In the genomic region with DNA sequence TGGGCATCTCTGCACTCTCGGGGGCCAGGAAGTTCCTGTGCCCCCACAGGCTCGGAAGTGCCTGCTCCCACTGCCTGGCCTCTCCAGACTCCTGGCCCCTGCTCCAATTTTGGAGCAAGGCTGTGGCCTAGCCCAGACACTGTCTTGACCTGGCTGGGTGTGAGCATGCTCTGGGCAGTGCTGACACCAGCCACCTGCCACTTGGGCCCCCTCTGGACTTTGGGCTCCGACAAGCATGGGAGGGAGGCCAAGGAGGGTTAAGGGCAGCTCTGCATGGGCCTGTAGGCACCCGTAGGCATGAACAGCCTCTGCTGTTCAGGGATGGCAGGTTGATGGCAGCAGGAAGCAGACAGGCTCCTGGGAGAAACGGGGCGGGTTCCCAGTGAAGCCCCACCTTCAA, we compare ENCODE assay signal across 2 cellular contexts.
A peak's percentile ranks its signal among the peaks of the same experiment; 100 is the strongest.
TF ChIP-seq lines count a peak whose summit lies in the region.

No MANE protein-coding gene starts in this region.

TF ChIP-seq in IMR-90, 13 proteins besides CTCF, POLR2A, EP300 and RAD21:
- TF ChIP-seq FOS (IDR thresholded peaks at IDR 0.05; ENCODE audit: low read depth, low read length) (no peak), MAFK (IDR thresholded peaks at IDR 0.05; ENCODE audit: low read depth, low read length) (no peak)

TF ChIP-seq in HepG2, 621 proteins besides CTCF, POLR2A, EP300 and RAD21:
- TF ChIP-seq TEAD3 (CRISPR knock-in tag; optimal IDR thresholded peaks at IDR 0.05; ENCODE audit: borderline replicate concordance) (no peak), ZFYVE20 (CRISPR knock-in tag; IDR thresholded peaks at IDR 0.05; ENCODE audit: borderline replicate concordance, low read depth) (no peak), MAX (IDR thresholded peaks at IDR 0.05) (peak; percentile 27; the same call in 1 of the 2 replicates), HNF4A (CRISPR knock-in tag; IDR thresholded peaks at IDR 0.05) (peak; percentile 81), ZNF687 (CRISPR knock-in tag; IDR thresholded peaks at IDR 0.05) (peak; percentile 9; the same call in 1 of the 2 replicates)
- TF ChIP-seq, protein P1, sequence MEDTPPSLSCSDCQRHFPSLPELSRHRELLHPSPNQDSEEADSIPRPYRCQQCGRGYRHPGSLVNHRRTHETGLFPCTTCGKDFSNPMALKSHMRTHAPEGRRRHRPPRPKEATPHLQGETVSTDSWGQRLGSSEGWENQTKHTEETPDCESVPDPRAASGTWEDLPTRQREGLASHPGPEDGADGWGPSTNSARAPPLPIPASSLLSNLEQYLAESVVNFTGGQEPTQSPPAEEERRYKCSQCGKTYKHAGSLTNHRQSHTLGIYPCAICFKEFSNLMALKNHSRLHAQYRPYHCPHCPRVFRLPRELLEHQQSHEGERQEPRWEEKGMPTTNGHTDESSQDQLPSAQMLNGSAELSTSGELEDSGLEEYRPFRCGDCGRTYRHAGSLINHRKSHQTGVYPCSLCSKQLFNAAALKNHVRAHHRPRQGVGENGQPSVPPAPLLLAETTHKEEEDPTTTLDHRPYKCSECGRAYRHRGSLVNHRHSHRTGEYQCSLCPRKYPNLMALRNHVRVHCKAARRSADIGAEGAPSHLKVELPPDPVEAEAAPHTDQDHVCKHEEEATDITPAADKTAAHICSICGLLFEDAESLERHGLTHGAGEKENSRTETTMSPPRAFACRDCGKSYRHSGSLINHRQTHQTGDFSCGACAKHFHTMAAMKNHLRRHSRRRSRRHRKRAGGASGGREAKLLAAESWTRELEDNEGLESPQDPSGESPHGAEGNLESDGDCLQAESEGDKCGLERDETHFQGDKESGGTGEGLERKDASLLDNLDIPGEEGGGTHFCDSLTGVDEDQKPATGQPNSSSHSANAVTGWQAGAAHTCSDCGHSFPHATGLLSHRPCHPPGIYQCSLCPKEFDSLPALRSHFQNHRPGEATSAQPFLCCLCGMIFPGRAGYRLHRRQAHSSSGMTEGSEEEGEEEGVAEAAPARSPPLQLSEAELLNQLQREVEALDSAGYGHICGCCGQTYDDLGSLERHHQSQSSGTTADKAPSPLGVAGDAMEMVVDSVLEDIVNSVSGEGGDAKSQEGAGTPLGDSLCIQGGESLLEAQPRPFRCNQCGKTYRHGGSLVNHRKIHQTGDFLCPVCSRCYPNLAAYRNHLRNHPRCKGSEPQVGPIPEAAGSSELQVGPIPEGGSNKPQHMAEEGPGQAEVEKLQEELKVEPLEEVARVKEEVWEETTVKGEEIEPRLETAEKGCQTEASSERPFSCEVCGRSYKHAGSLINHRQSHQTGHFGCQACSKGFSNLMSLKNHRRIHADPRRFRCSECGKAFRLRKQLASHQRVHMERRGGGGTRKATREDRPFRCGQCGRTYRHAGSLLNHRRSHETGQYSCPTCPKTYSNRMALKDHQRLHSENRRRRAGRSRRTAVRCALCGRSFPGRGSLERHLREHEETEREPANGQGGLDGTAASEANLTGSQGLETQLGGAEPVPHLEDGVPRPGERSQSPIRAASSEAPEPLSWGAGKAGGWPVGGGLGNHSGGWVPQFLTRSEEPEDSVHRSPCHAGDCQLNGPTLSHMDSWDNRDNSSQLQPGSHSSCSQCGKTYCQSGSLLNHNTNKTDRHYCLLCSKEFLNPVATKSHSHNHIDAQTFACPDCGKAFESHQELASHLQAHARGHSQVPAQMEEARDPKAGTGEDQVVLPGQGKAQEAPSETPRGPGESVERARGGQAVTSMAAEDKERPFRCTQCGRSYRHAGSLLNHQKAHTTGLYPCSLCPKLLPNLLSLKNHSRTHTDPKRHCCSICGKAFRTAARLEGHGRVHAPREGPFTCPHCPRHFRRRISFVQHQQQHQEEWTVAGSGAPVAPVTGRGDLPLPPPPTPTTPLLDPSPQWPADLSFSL (CRISPR knock-in tag; IDR thresholded peaks at IDR 0.05): no peak
- TF ChIP-seq, protein P2, sequence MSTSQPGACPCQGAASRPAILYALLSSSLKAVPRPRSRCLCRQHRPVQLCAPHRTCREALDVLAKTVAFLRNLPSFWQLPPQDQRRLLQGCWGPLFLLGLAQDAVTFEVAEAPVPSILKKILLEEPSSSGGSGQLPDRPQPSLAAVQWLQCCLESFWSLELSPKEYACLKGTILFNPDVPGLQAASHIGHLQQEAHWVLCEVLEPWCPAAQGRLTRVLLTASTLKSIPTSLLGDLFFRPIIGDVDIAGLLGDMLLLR (CRISPR knock-in tag; IDR thresholded peaks at IDR 0.05): no peak
